ENCODE assay signal across 28 cellular contexts in the genomic region with DNA sequence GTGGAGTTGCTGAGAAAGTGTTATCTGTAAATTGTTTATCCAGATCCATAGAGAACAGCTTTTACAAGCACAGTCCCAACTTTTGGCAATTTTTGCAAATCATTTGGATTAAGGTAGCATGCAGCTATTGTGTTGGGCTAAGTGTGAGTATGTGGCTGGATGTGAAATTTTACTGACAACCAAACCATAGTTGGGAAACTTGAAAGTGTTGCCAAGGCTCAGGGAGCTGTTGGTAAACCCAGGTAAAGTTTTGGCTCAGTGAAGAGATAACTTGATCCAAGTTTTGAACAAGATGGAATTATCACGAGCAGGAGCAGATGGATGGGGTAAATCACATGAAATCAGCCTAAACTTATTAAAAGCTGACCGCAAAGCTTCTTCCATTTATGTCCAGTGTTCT.
"Had no signal": no experiment of that assay in that cellular context is flagged by ENCODE, and none has a peak within 500 bp of the region (broad histone marks: within the 10 kb centered on the region; RNA-seq: fewer than 3 reads in every experiment).

No MANE protein-coding gene starts in this region.

- H3K27ac ChIP-seq: neural progenitor cell, ovary, parathyroid adenoma, sigmoid colon, thoracic aorta, tibial nerve, upper lobe of right lung, uterus had no signal

- H3K9ac ChIP-seq: neural progenitor cell, parathyroid adenoma had no signal

- H3K36me3 Mint-ChIP-seq: stimulated activated effector memory CD8-positive, alpha-beta T cell treated with anti-CD3 and anti-CD28 coated beads, Interleukin-12 subunit alpha, Interleukin-12 subunit beta, amount 100 ng/mL, for 72 hours had no signal

- DNase-seq: naive thymus-derived CD4-positive, alpha-beta T cell; natural killer cell; occipital lobe; ovary; posterior cingulate gyrus; psoas muscle; right cardiac atrium; sigmoid colon; small intestine; stimulated activated CD4-positive, alpha-beta T cell treated with anti-CD3 and anti-CD28 coated beads, Interleukin-15, amount 100 ng/mL, for 24 hours; stimulated activated CD4-positive, alpha-beta T cell treated with anti-CD3 and anti-CD28 coated beads, Interleukin-2, amount 100 ng/mL, for 24 hours; stimulated activated CD4-positive, alpha-beta T cell treated with anti-CD3 and anti-CD28 coated beads, Interleukin-2, amount 100 ng/mL, for 48 hours; stimulated activated CD4-positive, alpha-beta T cell treated with anti-CD3 and anti-CD28 coated beads, Interleukin-4, amount 100 ng/mL, for 24 hours; stimulated activated naive B cell treated with anti-CD40 and anti-IgM and Interleukin-4, amounts not matched to agents 10 μg/mL and 1 μg/mL and 100 μg/mL, for 72 hours; stimulated activated naive CD4-positive, alpha-beta T cell treated with Interleukin-2 at 50 U/mL for 16 hours; stomach; thyroid gland; trophoblast cell; upper lobe of right lung; uterus had no signal

- H3K4me1 ChIP-seq: neural progenitor cell, uterus had no signal

- H3K4me3 Mint-ChIP-seq: naive thymus-derived CD4-positive, alpha-beta T cell; natural killer cell; nephron; neural progenitor cell; stimulated activated effector memory CD8-positive, alpha-beta T cell treated with anti-CD3 and anti-CD28 coated beads, Interleukin-12 subunit alpha, Interleukin-12 subunit beta, amount 100 ng/mL, for 72 hours; stimulated activated naive B cell treated with anti-CD40 and anti-IgM and Interleukin-4, amounts not matched to agents 10 μg/mL and 1 μg/mL and 100 μg/mL, for 72 hours; stimulated activated naive CD8-positive, alpha-beta T cell treated with anti-CD3 and anti-CD28 coated beads, Interleukin-15, Interleukin-2, amounts not matched to agents 100 ng/mL and 50 ng/mL, for 24 hours had no signal

- H3K4me2 ChIP-seq: neural progenitor cell had no signal

- H3K9me3 ChIP-seq: ovary, thyroid gland had no signal

- H3K79me2 ChIP-seq: parathyroid adenoma had no signal

- H3K4me1 Mint-ChIP-seq: natural killer cell; stimulated activated effector memory CD8-positive, alpha-beta T cell treated with anti-CD3 and anti-CD28 coated beads, Interleukin-12 subunit alpha, Interleukin-12 subunit beta, amount 100 ng/mL, for 72 hours had no signal

- H3K27me3 ChIP-seq: neural progenitor cell, ovary, sigmoid colon, stomach, thyroid gland, tibial nerve, upper lobe of right lung, uterus had no signal

- H3K36me3 ChIP-seq: neural progenitor cell, ovary, sigmoid colon, stomach, thoracic aorta, thyroid gland, tibial nerve, upper lobe of right lung, uterus had no signal

- H2AFZ ChIP-seq: neural progenitor cell, parathyroid adenoma had no signal

- FAIRE-seq: small intestine had no signal

- H3K27ac Mint-ChIP-seq: naive thymus-derived CD4-positive, alpha-beta T cell; natural killer cell; nephron; progenitor cell of endocrine pancreas; stimulated activated effector memory CD8-positive, alpha-beta T cell treated with anti-CD3 and anti-CD28 coated beads, Interleukin-12 subunit alpha, Interleukin-12 subunit beta, amount 100 ng/mL, for 72 hours; stimulated activated naive B cell treated with anti-CD40 and anti-IgM and Interleukin-4, amounts not matched to agents 10 μg/mL and 1 μg/mL and 100 μg/mL, for 72 hours; stimulated activated naive CD8-positive, alpha-beta T cell treated with anti-CD3 and anti-CD28 coated beads, Interleukin-15, Interleukin-2, amounts not matched to agents 100 ng/mL and 50 ng/mL, for 24 hours had no signal

- ATAC-seq: naive thymus-derived CD4-positive, alpha-beta T cell; natural killer cell; right cardiac atrium; upper lobe of right lung had no signal

- H3K4me3 ChIP-seq: neural progenitor cell, ovary, psoas muscle, sigmoid colon, stomach, thoracic aorta, thyroid gland, tibial nerve, upper lobe of right lung, uterus had no signal
